20 cellular contexts compared by ENCODE assay signal in genomic region chr5:74209566-74209965, GRCh38.
"Had no signal": no experiment of that assay in that cellular context is flagged by ENCODE, and none has a peak within 500 bp of the region (broad histone marks: within the 10 kb centered on the region; RNA-seq: fewer than 3 reads in every experiment).

No MANE protein-coding gene starts in this region.

- H3K4me3 Mint-ChIP-seq: naive thymus-derived CD8-positive, alpha-beta T cell had no signal

- H3K36me3 ChIP-seq: neutrophil, right lobe of liver had no signal

- H3K9me3 Mint-ChIP-seq: naive thymus-derived CD8-positive, alpha-beta T cell had no signal

- H3K27me3 ChIP-seq: dorsolateral prefrontal cortex, foreskin keratinocyte, neutrophil, right lobe of liver had no signal

- ATAC-seq: esophagus mucosa; foreskin keratinocyte; left lobe of liver; mucosa of descending colon; naive thymus-derived CD8-positive, alpha-beta T cell; psoas muscle; right lobe of liver had no signal

- H3K27ac ChIP-seq: dorsolateral prefrontal cortex, foreskin keratinocyte, neutrophil, psoas muscle, right lobe of liver, skin epidermis had no signal

- H3K36me3 Mint-ChIP-seq: naive thymus-derived CD8-positive, alpha-beta T cell had no signal

- H3K4me3 ChIP-seq: dorsolateral prefrontal cortex, mucosa of descending colon, psoas muscle, right lobe of liver, skin epidermis had no signal

- H3K4me1 ChIP-seq: right lobe of liver had no signal

- H3K4me1 Mint-ChIP-seq: naive thymus-derived CD8-positive, alpha-beta T cell had no signal

- DNase-seq: cortex of kidney; dorsolateral prefrontal cortex; effector CD8-positive, alpha-beta T cell; foreskin keratinocyte; head of caudate nucleus; hippocampal formation; kidney glomerular epithelial cell; mucosa of descending colon; naive thymus-derived CD8-positive, alpha-beta T cell; psoas muscle; retina; right lobe of liver; stimulated activated CD4-positive, alpha-beta T cell treated with anti-CD3 and anti-CD28 coated beads, Interleukin-12 subunit alpha, Interleukin-12 subunit beta, amount 100 ng/mL, for 4 hours; stimulated activated CD4-positive, alpha-beta T cell treated with anti-CD3 and anti-CD28 coated beads, Interleukin-2, amount 100 ng/mL, for 48 hours; stimulated activated naive CD4-positive, alpha-beta T cell treated with Interleukin-2 at 50 U/mL for 16 hours; trophoblast cell had no signal

- H3K27ac Mint-ChIP-seq: naive thymus-derived CD8-positive, alpha-beta T cell had no signal

- H3K9me3 ChIP-seq: mucosa of descending colon, neutrophil, psoas muscle, right lobe of liver had no signal
